Comparison of ENCODE assay signal across 15 cellular contexts in genomic region chr14:69269381-69269780, GRCh38. TPM values are rescaled to one million over a fixed set of nuclear protein-coding genes. Genes with fewer than 3 reads are reported as not detected.
"Had no signal": no experiment of that assay in that cellular context is flagged by ENCODE, and none has a peak within 500 bp of the region (broad histone marks: within the 10 kb centered on the region; RNA-seq: fewer than 3 reads in every experiment).

No MANE protein-coding gene starts in this region.

- H3K36me3 ChIP-seq: ascending aorta, esophagus muscularis mucosa, sigmoid colon, thyroid gland had no signal

- H3K9me3 ChIP-seq: ascending aorta, esophagus muscularis mucosa, sigmoid colon, thyroid gland had no signal

- DNase-seq: activated CD4-positive, alpha-beta T cell treated with anti-CD3 and anti-CD28 coated beads, Interleukin-2, amount 10 ng/mL, durations not matched to agents 24 days and 14 days; activated CD8-positive, alpha-beta T cell treated with anti-CD3 and anti-CD28 coated beads, Interleukin-2, amount 10 ng/mL, durations not matched to agents 7 days and 5 days; activated naive CD4-positive, alpha-beta T cell treated with anti-CD3 and anti-CD28 coated beads, Interleukin-2, amount 50 U/mL, for 16 hours; activated T-cell treated with anti-CD3 and anti-CD28 coated beads, Interleukin-2, amount 50 U/mL, for 4 hours; effector memory CD4-positive, alpha-beta T cell; sigmoid colon; stimulated activated CD4-positive, alpha-beta T cell treated with anti-CD3 and anti-CD28 coated beads, Interleukin-12 subunit alpha, Interleukin-12 subunit beta, amount 100 ng/mL, for 4 hours; stimulated activated CD4-positive, alpha-beta T cell treated with anti-CD3 and anti-CD28 coated beads, Interleukin-1b, Interleukin-23, amount 100 ng/mL, for 48 hours; stimulated activated CD8-positive, alpha-beta memory T cell treated with anti-CD3 and anti-CD28 coated beads, Interleukin-4, amount 100 ng/mL, for 48 hours; stimulated activated naive CD4-positive, alpha-beta T cell; T-cell; thyroid gland had no signal

- ATAC-seq: activated CD8-positive, alpha-beta T cell treated with anti-CD3 and anti-CD28 coated beads, Interleukin-2, amount 10 ng/mL, durations not matched to agents 7 days and 5 days; activated T-cell treated with anti-CD3 and anti-CD28 coated beads, Interleukin-2, amount 50 U/mL, for 4 hours; T-cell had no signal

- H3K27ac Mint-ChIP-seq: activated CD4-positive, alpha-beta T cell treated with anti-CD3 and anti-CD28 coated beads, Interleukin-2, amount 10 ng/mL, durations not matched to agents 24 days and 14 days; activated CD8-positive, alpha-beta T cell treated with anti-CD3 and anti-CD28 coated beads, Interleukin-2, amount 10 ng/mL, durations not matched to agents 7 days and 5 days; natural killer cell treated with Interleukin-12 subunit alpha and Interleukin-12 subunit beta and Interleukin-15 and Interleukin-18, amount 100 ng/mL, for 72 hours; T-cell had no signal

- H3K4me3 Mint-ChIP-seq: activated CD4-positive, alpha-beta T cell treated with anti-CD3 and anti-CD28 coated beads, Interleukin-2, amount 10 ng/mL, durations not matched to agents 24 days and 14 days; activated CD8-positive, alpha-beta T cell treated with anti-CD3 and anti-CD28 coated beads, Interleukin-2, amount 10 ng/mL, durations not matched to agents 7 days and 5 days; activated T-cell treated with anti-CD3 and anti-CD28 coated beads, Interleukin-2, amount 50 U/mL, for 4 hours; natural killer cell treated with Interleukin-12 subunit alpha and Interleukin-12 subunit beta and Interleukin-15 and Interleukin-18, amount 100 ng/mL, for 72 hours; T-cell had no signal

- H3K9me3 Mint-ChIP-seq: activated CD4-positive, alpha-beta T cell treated with anti-CD3 and anti-CD28 coated beads, Interleukin-2, amount 10 ng/mL, durations not matched to agents 24 days and 14 days; activated T-cell treated with anti-CD3 and anti-CD28 coated beads, Interleukin-2, amount 50 U/mL, for 4 hours; natural killer cell treated with Interleukin-12 subunit alpha and Interleukin-12 subunit beta and Interleukin-15 and Interleukin-18, amount 100 ng/mL, for 72 hours; T-cell had no signal

- H3K4me1 Mint-ChIP-seq: activated CD4-positive, alpha-beta T cell treated with anti-CD3 and anti-CD28 coated beads, Interleukin-2, amount 10 ng/mL, durations not matched to agents 24 days and 14 days; T-cell had no signal

- H3K4me1 ChIP-seq: ascending aorta, thyroid gland had no signal

- H3K27ac ChIP-seq: esophagus muscularis mucosa, sigmoid colon, thyroid gland had no signal

- H3K27me3 ChIP-seq: ascending aorta, esophagus muscularis mucosa, sigmoid colon, thyroid gland had no signal

- H3K36me3 Mint-ChIP-seq: natural killer cell treated with Interleukin-12 subunit alpha and Interleukin-12 subunit beta and Interleukin-15 and Interleukin-18, amount 100 ng/mL, for 72 hours; T-cell had no signal

- H3K4me3 ChIP-seq: ascending aorta, esophagus muscularis mucosa, sigmoid colon, thyroid gland had no signal

RNA-seq across cellular contexts. Expression of gene GALNT16, which starts 9.4 kb away (rescaled TPM):
- total RNA-seq: activated CD4-positive, alpha-beta T cell treated with anti-CD3 and anti-CD28 coated beads, Interleukin-2, amount 10 ng/mL, durations not matched to agents 24 days and 14 days; activated CD8-positive, alpha-beta T cell treated with anti-CD3 and anti-CD28 coated beads, Interleukin-2, amount 10 ng/mL, durations not matched to agents 7 days and 5 days had no signal
